ENCODE assay signal across 17 cellular contexts in genomic region chr10:125607689-125608290, GRCh38.
"Had no signal": no experiment of that assay in that cellular context is flagged by ENCODE, and none has a peak within 500 bp of the region (broad histone marks: within the 10 kb centered on the region; RNA-seq: fewer than 3 reads in every experiment).

No MANE protein-coding gene starts in this region.

- H3K27me3 ChIP-seq: sigmoid colon, testis, tibial nerve, upper lobe of right lung, vagina had no signal

- H3K27ac ChIP-seq: psoas muscle, skin epidermis, testis, tibial nerve, upper lobe of right lung, vagina had no signal

- H3K4me3 ChIP-seq: heart left ventricle, psoas muscle, sigmoid colon, skin epidermis, testis, tibial nerve, upper lobe of right lung, vagina had no signal

- DNase-seq: cortex of kidney; effector memory CD8-positive, alpha-beta T cell; heart left ventricle; hippocampal formation; mammary epithelial cell; naive thymus-derived CD4-positive, alpha-beta T cell; nephron progenitor cell; psoas muscle; sigmoid colon; stimulated activated CD4-positive, alpha-beta T cell treated with anti-CD3 and anti-CD28 coated beads, Interleukin-12 subunit alpha, Interleukin-12 subunit beta, amount 100 ng/mL, for 4 hours; stimulated activated naive CD8-positive, alpha-beta T cell treated with anti-CD3 and anti-CD28 coated beads, Interleukin-15, Interleukin-2, amounts not matched to agents 100 U/mL and 50 U/mL, for 24 hours; testis; upper lobe of right lung had no signal

- H3K4me3 Mint-ChIP-seq: effector memory CD8-positive, alpha-beta T cell; naive thymus-derived CD4-positive, alpha-beta T cell; nephron progenitor cell had no signal

- H3K9me3 ChIP-seq: heart left ventricle, psoas muscle, sigmoid colon, testis, tibial nerve, upper lobe of right lung, vagina had no signal

- H3K36me3 Mint-ChIP-seq: naive thymus-derived CD4-positive, alpha-beta T cell had no signal

- ATAC-seq: effector memory CD8-positive, alpha-beta T cell; esophagus mucosa; heart left ventricle; naive thymus-derived CD4-positive, alpha-beta T cell; psoas muscle; stimulated activated naive CD8-positive, alpha-beta T cell treated with anti-CD3 and anti-CD28 coated beads, Interleukin-15, Interleukin-2, amounts not matched to agents 100 U/mL and 50 U/mL, for 24 hours; upper lobe of right lung had no signal

- H3K9me3 Mint-ChIP-seq: effector memory CD8-positive, alpha-beta T cell had no signal

- H3K4me1 ChIP-seq: heart left ventricle, psoas muscle, testis, tibial nerve, upper lobe of right lung, vagina had no signal

- H3K27ac Mint-ChIP-seq: effector memory CD8-positive, alpha-beta T cell; naive thymus-derived CD4-positive, alpha-beta T cell; nephron progenitor cell had no signal

- H3K36me3 ChIP-seq: heart left ventricle, sigmoid colon, tibial nerve, upper lobe of right lung, vagina had no signal

- H3K4me1 Mint-ChIP-seq: naive thymus-derived CD4-positive, alpha-beta T cell; nephron progenitor cell had no signal
